In genomic region chr7:42085531-42085930, GRCh38 we compare ENCODE assay signal across 18 cellular contexts.
"Had no signal": no experiment of that assay in that cellular context is flagged by ENCODE, and none has a peak within 500 bp of the region (broad histone marks: within the 10 kb centered on the region; RNA-seq: fewer than 3 reads in every experiment).

No MANE protein-coding gene starts in this region.

- H3K4me3 Mint-ChIP-seq: naive thymus-derived CD8-positive, alpha-beta T cell; stimulated activated memory B cell treated with anti-CD40 and anti-IgM and Interleukin-4, amounts not matched to agents 10 μg/mL and 1 μg/mL and 100 μg/mL, for 72 hours had no signal

- H3K36me3 Mint-ChIP-seq: naive thymus-derived CD8-positive, alpha-beta T cell; stimulated activated memory B cell treated with anti-CD40 and anti-IgM and Interleukin-4, amounts not matched to agents 10 μg/mL and 1 μg/mL and 100 μg/mL, for 72 hours had no signal

- H3K27ac ChIP-seq: coronary artery, esophagus squamous epithelium, neutrophil, parathyroid adenoma, sigmoid colon, vagina had no signal

- H3K4me1 ChIP-seq: parathyroid adenoma, transverse colon had no signal

- DNase-seq: dermis blood vessel endothelial cell; effector memory CD4-positive, alpha-beta T cell; esophagus squamous epithelium; foreskin melanocyte; hypothalamus; naive thymus-derived CD8-positive, alpha-beta T cell; sigmoid colon; stimulated activated CD4-positive, alpha-beta T cell treated with anti-CD3 and anti-CD28 coated beads, Interleukin-2, amount 100 ng/mL, for 24 hours; stimulated activated CD4-positive, alpha-beta T cell treated with anti-CD3 and anti-CD28 coated beads, Interleukin-4, amount 100 ng/mL, for 4 hours; stimulated activated naive CD8-positive, alpha-beta T cell treated with anti-CD3 and anti-CD28 coated beads, Interleukin-15, Interleukin-2, amounts not matched to agents 100 U/mL and 50 U/mL, for 24 hours; transverse colon had no signal

- H3K4me3 ChIP-seq: coronary artery, esophagus squamous epithelium, sigmoid colon, transverse colon, vagina had no signal

- H3K9me3 ChIP-seq: esophagus squamous epithelium, neutrophil, sigmoid colon, transverse colon, vagina had no signal

- H3K27me3 ChIP-seq: esophagus squamous epithelium, neutrophil, sigmoid colon, transverse colon, vagina had no signal

- H3K27ac Mint-ChIP-seq: naive thymus-derived CD8-positive, alpha-beta T cell; progenitor cell of endocrine pancreas; stimulated activated memory B cell treated with anti-CD40 and anti-IgM and Interleukin-4, amounts not matched to agents 10 μg/mL and 1 μg/mL and 100 μg/mL, for 72 hours had no signal

- H3K9ac ChIP-seq: parathyroid adenoma had no signal

- ATAC-seq: naive thymus-derived CD8-positive, alpha-beta T cell; stimulated activated memory B cell treated with anti-CD40 and anti-IgM and Interleukin-4, amounts not matched to agents 10 μg/mL and 1 μg/mL and 100 μg/mL, for 72 hours; stimulated activated naive CD8-positive, alpha-beta T cell treated with anti-CD3 and anti-CD28 coated beads, Interleukin-15, Interleukin-2, amounts not matched to agents 100 U/mL and 50 U/mL, for 24 hours had no signal

- H3K4me1 Mint-ChIP-seq: naive thymus-derived CD8-positive, alpha-beta T cell; stimulated activated memory B cell treated with anti-CD40 and anti-IgM and Interleukin-4, amounts not matched to agents 10 μg/mL and 1 μg/mL and 100 μg/mL, for 72 hours had no signal

- H3K36me3 ChIP-seq: esophagus squamous epithelium, neutrophil, sigmoid colon, transverse colon, vagina had no signal

- H3K9me3 Mint-ChIP-seq: neural crest cell; stimulated activated memory B cell treated with anti-CD40 and anti-IgM and Interleukin-4, amounts not matched to agents 10 μg/mL and 1 μg/mL and 100 μg/mL, for 72 hours had no signal
